29 cellular contexts compared by ENCODE assay signal in the genomic region with DNA sequence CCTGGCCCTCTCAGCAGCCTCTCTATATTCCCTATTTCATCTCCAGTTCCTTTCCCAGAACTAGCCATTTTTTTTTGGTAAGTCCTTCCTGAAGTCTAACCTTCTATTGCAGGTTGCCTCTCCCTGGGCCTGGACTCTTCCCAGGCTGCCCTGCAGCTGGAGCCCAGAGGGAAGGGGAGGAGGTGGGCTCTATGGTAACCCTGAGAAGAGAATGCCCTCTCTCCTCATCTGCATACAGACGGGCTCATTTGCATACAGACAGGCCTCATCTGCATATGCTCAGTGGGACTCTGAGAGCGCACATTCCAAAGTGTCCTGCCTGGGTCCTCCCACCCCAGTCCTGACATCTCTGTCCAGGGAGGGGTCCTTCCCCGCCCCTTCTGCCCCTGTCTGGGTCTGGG. TPM values are rescaled to one million over a fixed set of nuclear protein-coding genes. Genes with fewer than 3 reads are reported as not detected.
DNase-seq lines count a peak whose midpoint lies in the region; ATAC-seq and TF ChIP-seq lines count a peak whose summit lies in the region.
"Had no signal": no experiment of that assay in that cellular context is flagged by ENCODE, and none has a peak within 500 bp of the region (broad histone marks: within the 10 kb centered on the region; RNA-seq: fewer than 3 reads in every experiment).

No MANE protein-coding gene starts in this region.

- H3K36me3 ChIP-seq in transverse colon, result no peaks in the 10 kb centered on the region
- H3K36me3 ChIP-seq: gastrocnemius medialis, pancreas, right atrium auricular region, suprapubic skin had no signal

- H3K4me3 Mint-ChIP-seq in H9 (peak overlapping the region in 1 of 2 experiments; percentile 49; a peak in 2 of 5 replicates), WTC11 (no peak overlapping the region)
- no peak overlapping the region for H3K4me3 Mint-ChIP-seq in stimulated activated memory B cell treated with anti-CD40 and anti-IgM and Interleukin-4, amounts not matched to agents 10 μg/mL and 1 μg/mL and 100 μg/mL, for 72 hours
- H3K4me3 Mint-ChIP-seq: activated CD8-positive, alpha-beta T cell treated with anti-CD3 and anti-CD28 coated beads for 36 hours; activated naive CD8-positive, alpha-beta T cell treated with anti-CD3 and anti-CD28 coated beads for 36 hours; CD14-positive monocyte; central memory CD8-positive, alpha-beta T cell; HFFc6; nephron; T-helper 1 cell treated with Interleukin-12 subunit alpha and Interleukin-12 subunit beta and Interleukin-4 antibody, amounts not matched to agents 30 μg/mL and 1 μg/mL, for 36 hours had no signal

- no peak for TF ChIP-seq CTCF in H9 (conservative IDR thresholded peaks at IDR 0.05)
- TF ChIP-seq CTCF in WTC11 (IDR thresholded peaks at IDR 0.05), result no peak
- no peak for TF ChIP-seq CTCF in transverse colon (IDR thresholded peaks at IDR 0.05)

- no peak overlapping the region for H2BK12ac ChIP-seq in H9 (ENCODE audit: insufficient read length, low read depth, low read length)

- peak; percentile 88 for DNase-seq in H9
- DNase-seq in WTC11 (ENCODE audit: low spot score), result peak; percentile 67
- peak; percentile 75 for DNase-seq in iPS DF 19.7 (ENCODE audit: low read depth, low spot score)
- no peak for DNase-seq in NCI-H2081 (lab: John Stamatoyannopoulos, UW)
- no peak for DNase-seq in activated CD8-positive, alpha-beta memory T cell treated with anti-CD3 and anti-CD28 coated beads for 24 hours
- DNase-seq in transverse colon, result no peak
- DNase-seq: activated CD8-positive, alpha-beta T cell treated with anti-CD3 and anti-CD28 coated beads for 36 hours; activated naive CD8-positive, alpha-beta T cell treated with anti-CD3 and anti-CD28 coated beads for 36 hours; Calu3; dermis blood vessel endothelial cell; gastrocnemius medialis; HFFc6; mucosa of descending colon; NCI-H1694 treated with DMSO at 0.1 percent for 48 hours; NCI-H774; pancreas; stimulated activated CD4-positive, alpha-beta T cell treated with anti-CD3 and anti-CD28 coated beads, Interleukin-1b, Interleukin-23, amount 100 ng/mL, for 48 hours had no signal

- H2AK5ac ChIP-seq in H9 (ENCODE audit: insufficient read length, low read length), result no peak overlapping the region

- no peaks in the 10 kb centered on the region for H3K79me1 ChIP-seq in H9 (ENCODE audit: insufficient read depth, low read depth, low read length, poor library complexity, severe bottlenecking)

- no peak overlapping the region for H3K4me2 ChIP-seq in H9 (ENCODE audit: insufficient read depth, insufficient read length, low read length)
- H3K4me2 ChIP-seq: smooth muscle cell had no signal

- CTCF ChIA-PET in WTC11 (lab: Charles Lee), result interaction anchor here (0.6 to 10.3 kb wide), 11 partner anchors 12 to 223 kb away, joined by 3 to 107 read pairs (median 4); no protein-coding TSS in a partner anchor

- no peak overlapping the region for H4K5ac ChIP-seq in H9 (ENCODE audit: insufficient read length, low read depth, low read length)

- no peak overlapping the region for H3K23ac ChIP-seq in H9 (ENCODE audit: insufficient read length, low read depth, low read length)

- H2BK5ac ChIP-seq in H9 (ENCODE audit: insufficient read length, low read length), result no peak overlapping the region

- H3K9ac ChIP-seq in H9 (ENCODE audit: extremely low read depth, insufficient read length, low read length), result no peak overlapping the region

- H3K27ac ChIP-seq in H9 (ENCODE audit: insufficient read length, low read depth, low read length), result no peak overlapping the region
- no peak overlapping the region for H3K27ac ChIP-seq in transverse colon
- H3K27ac ChIP-seq: gastrocnemius medialis, pancreas, right atrium auricular region, SK-N-MC, suprapubic skin had no signal

- H3K27ac Mint-ChIP-seq in H9 (peak overlapping the region in 2 of 3 experiments; percentile 4 to 67; a peak in 2 of 7 replicates), WTC11 (peak overlapping the region; percentile 89)
- peak overlapping the region; percentile 15 for H3K27ac Mint-ChIP-seq in stimulated activated memory B cell treated with anti-CD40 and anti-IgM and Interleukin-4, amounts not matched to agents 10 μg/mL and 1 μg/mL and 100 μg/mL, for 72 hours
- H3K27ac Mint-ChIP-seq: activated CD8-positive, alpha-beta T cell treated with anti-CD3 and anti-CD28 coated beads for 36 hours; activated naive CD8-positive, alpha-beta T cell treated with anti-CD3 and anti-CD28 coated beads for 36 hours; CD14-positive monocyte; HFFc6; nephron; T-helper 1 cell treated with Interleukin-12 subunit alpha and Interleukin-12 subunit beta and Interleukin-4 antibody, amounts not matched to agents 30 μg/mL and 1 μg/mL, for 36 hours had no signal

- no peak overlapping the region for H4K91ac ChIP-seq in H9 (ENCODE audit: insufficient read length, low read depth, low read length)

- H3K79me2 ChIP-seq in H9 (ENCODE audit: insufficient read depth, low read length), result no peaks in the 10 kb centered on the region

- H4K20me1 ChIP-seq in H9 (ENCODE audit: control insufficient read depth, insufficient read depth, insufficient read length), result peaks cover 2% of the 10 kb centered on the region

- H3K4ac ChIP-seq in H9 (ENCODE audit: low read depth, low read length), result no peak overlapping the region

- H2AFZ ChIP-seq in H9 (ENCODE audit: low read length), result no peak overlapping the region

- H2BK20ac ChIP-seq in H9 (ENCODE audit: low read depth, low read length, poor library complexity, severe bottlenecking), result no peak overlapping the region

- H3K27me3 ChIP-seq in H9 (ENCODE audit: insufficient read depth, low read length) (no peaks in the 10 kb centered on the region), transverse colon (peaks cover 50% of the 10 kb centered on the region)
- H3K27me3 ChIP-seq: pancreas, right atrium auricular region had no signal

- H2BK120ac ChIP-seq in H9 (ENCODE audit: low read depth, low read length, poor library complexity, severe bottlenecking), result no peak overlapping the region

- intact Hi-C loops in transverse colon (cut with DNase I; ENCODE audit: low total_unique reads), result no loop called here

- peaks cover 8% of the 10 kb centered on the region; the same call in 1 of the 2 replicates for H3K4me1 ChIP-seq in H9 (ENCODE audit: insufficient read depth, low read length)
- no peaks in the 10 kb centered on the region for H3K4me1 ChIP-seq in transverse colon
- H3K4me1 ChIP-seq: gastrocnemius medialis, pancreas, right atrium auricular region, suprapubic skin had no signal

- H3K4me1 Mint-ChIP-seq in H9 (peaks cover 33 to 42% of the 10 kb centered on the region in 2 experiments), WTC11 (peaks cover 34% of the 10 kb centered on the region)
- peaks cover 23% of the 10 kb centered on the region for H3K4me1 Mint-ChIP-seq in stimulated activated memory B cell treated with anti-CD40 and anti-IgM and Interleukin-4, amounts not matched to agents 10 μg/mL and 1 μg/mL and 100 μg/mL, for 72 hours
- H3K4me1 Mint-ChIP-seq: central memory CD8-positive, alpha-beta T cell; nephron had no signal

- no peak overlapping the region for H4K8ac ChIP-seq in H9 (replicated peaks; ENCODE audit: insufficient read length, low read depth, low read length)

- no peak overlapping the region for H3K14ac ChIP-seq in H9 (ENCODE audit: insufficient read depth, low read length)

- ATAC-seq in WTC11, result peak; percentile 96
- no peak for ATAC-seq in stimulated activated memory B cell treated with anti-CD40 and anti-IgM and Interleukin-4, amounts not matched to agents 10 μg/mL and 1 μg/mL and 100 μg/mL, for 72 hours
- ATAC-seq: activated CD8-positive, alpha-beta T cell treated with anti-CD3 and anti-CD28 coated beads for 36 hours; gastrocnemius medialis; mucosa of descending colon; pancreas had no signal

- peaks cover 0 to 10% (median 0%) of the 10 kb centered on the region in 3 experiments; a peak in 4 of 7 replicates for H3K36me3 Mint-ChIP-seq in H9 (ENCODE audit: insufficient read depth in 1 of 3, low read depth in 3 of 3)
- H3K36me3 Mint-ChIP-seq in WTC11, result no peaks in the 10 kb centered on the region
- no peaks in the 10 kb centered on the region for H3K36me3 Mint-ChIP-seq in stimulated activated memory B cell treated with anti-CD40 and anti-IgM and Interleukin-4, amounts not matched to agents 10 μg/mL and 1 μg/mL and 100 μg/mL, for 72 hours
- H3K36me3 Mint-ChIP-seq: activated naive CD8-positive, alpha-beta T cell treated with anti-CD3 and anti-CD28 coated beads for 36 hours; CD14-positive monocyte had no signal

- TF ChIP-seq POLR2A in transverse colon (IDR thresholded peaks at IDR 0.05), result no peak

- H3K4me3 ChIP-seq in transverse colon, result no peak overlapping the region
- H3K4me3 ChIP-seq: gastrocnemius medialis, mucosa of descending colon, pancreas, right atrium auricular region, SK-N-MC, smooth muscle cell, suprapubic skin had no signal

- H3T11ph ChIP-seq in H9 (ENCODE audit: low read length), result no peak overlapping the region

- no CpG with 5 or more reads among the region's 3 CpGs for WGBS in H9 (ENCODE audit: extremely low coverage, insufficient read length, low lambda C conversion rate)
- WGBS in transverse colon (ENCODE audit: low coverage in 1 of 2), 2 donors, result 62% methylated on average over 3 of the region's 3 CpGs; no CpG with 5 or more reads in 1 of the 2 donors

- H3K27me3 Mint-ChIP-seq in H9 (ENCODE audit: low read depth), result peaks cover 19% of the 10 kb centered on the region
- peaks cover 16% of the 10 kb centered on the region for H3K27me3 Mint-ChIP-seq in WTC11 (ENCODE audit: low read depth)
- H3K27me3 Mint-ChIP-seq in stimulated activated memory B cell treated with anti-CD40 and anti-IgM and Interleukin-4, amounts not matched to agents 10 μg/mL and 1 μg/mL and 100 μg/mL, for 72 hours, result peaks cover 45% of the 10 kb centered on the region

- H3K9me3 ChIP-seq in H9 (ENCODE audit: control insufficient read depth, low read depth, low read length) (no peaks in the 10 kb centered on the region), transverse colon (no peaks in the 10 kb centered on the region)
- H3K9me3 ChIP-seq: gastrocnemius medialis, mucosa of descending colon, pancreas, right atrium auricular region, suprapubic skin had no signal

- no peaks in the 10 kb centered on the region for H3K23me2 ChIP-seq in H9 (ENCODE audit: insufficient read length, low read depth, low read length, poor library complexity, severe bottlenecking)

- no peak overlapping the region for H3K18ac ChIP-seq in H9 (ENCODE audit: insufficient read length, low read depth, low read length)

- in situ Hi-C loops in transverse colon (cut with MboI; ENCODE audit: low pct_ligation_motif_present in 1 of 4, low pct_unique_long_range_greater_than_20kb in 1 of 4, low sequenced_read_pairs in 3 of 4), result no loop called here

- POLR2A ChIA-PET in WTC11 (lab: Charles Lee), result interaction anchor here (1.0 to 1.3 kb wide), 2 partner anchors 16 to 46 kb away, joined by 3 to 4 read pairs; no protein-coding TSS in a partner anchor

- no peak overlapping the region for H3K56ac ChIP-seq in H9 (ENCODE audit: insufficient read length, low read depth, low read length)

- no peak for TF ChIP-seq EP300 in transverse colon (IDR thresholded peaks at IDR 0.05; ENCODE audit: low read depth)

- H3K9me3 Mint-ChIP-seq in H9 (peaks cover 3 to 4% of the 10 kb centered on the region in 2 experiments; a peak in 4 of 5 replicates), WTC11 (peaks cover 7% of the 10 kb centered on the region; the same call in 1 of the 2 replicates)
- H3K9me3 Mint-ChIP-seq in stimulated activated memory B cell treated with anti-CD40 and anti-IgM and Interleukin-4, amounts not matched to agents 10 μg/mL and 1 μg/mL and 100 μg/mL, for 72 hours, result peaks cover 3% of the 10 kb centered on the region
- H3K9me3 Mint-ChIP-seq: activated CD8-positive, alpha-beta T cell treated with anti-CD3 and anti-CD28 coated beads for 36 hours; activated naive CD8-positive, alpha-beta T cell treated with anti-CD3 and anti-CD28 coated beads for 36 hours; central memory CD8-positive, alpha-beta T cell; HFFc6; nephron; T-helper 1 cell treated with Interleukin-12 subunit alpha and Interleukin-12 subunit beta and Interleukin-4 antibody, amounts not matched to agents 30 μg/mL and 1 μg/mL, for 36 hours had no signal

- no peak overlapping the region for H2BK15ac ChIP-seq in H9 (ENCODE audit: low read depth, low read length)

RNA-seq across cellular contexts. Expression of gene RHBG, which starts 32.7 kb away (rescaled TPM):
- 1.4 and 1.5 TPM in 2 replicates for total RNA-seq in H9 (2021)
- 1.7 to 2.3 TPM (median 1.9 TPM) in 3 replicates for total RNA-seq in WTC11 (2021)
- total RNA-seq in transverse colon, result not detected
- total RNA-seq: activated CD8-positive, alpha-beta T cell treated with anti-CD3 and anti-CD28 coated beads for 36 hours; activated naive CD8-positive, alpha-beta T cell treated with anti-CD3 and anti-CD28 coated beads for 36 hours; astrocyte; dermis blood vessel endothelial cell; gastrocnemius medialis; HFFc6; LHCN-M2; mucosa of descending colon; right atrium auricular region; smooth muscle cell; urinary bladder had no signal

Comparison
In these comparisons a context has a peak if more than half of its experiments do, and no peak if none do; other contexts are left out.
1. DNase-seq: peak in H9 (single experiment), WTC11 (single experiment) and iPS DF 19.7 (single experiment); none in NCI-H2081 (0 of 2), activated CD8-positive, alpha-beta memory T cell treated with anti-CD3 and anti-CD28 coated beads for 24 hours (single experiment) and transverse colon (single experiment).
2. H3K27ac Mint-ChIP-seq: peak in every context shown above with its lines; median percentile 89 in WTC11; 36 in H9; 15 in stimulated activated memory B cell treated with anti-CD40 and anti-IgM and Interleukin-4, amounts not matched to agents 10 μg/mL and 1 μg/mL and 100 μg/mL, for 72 hours.